In the genomic region with DNA sequence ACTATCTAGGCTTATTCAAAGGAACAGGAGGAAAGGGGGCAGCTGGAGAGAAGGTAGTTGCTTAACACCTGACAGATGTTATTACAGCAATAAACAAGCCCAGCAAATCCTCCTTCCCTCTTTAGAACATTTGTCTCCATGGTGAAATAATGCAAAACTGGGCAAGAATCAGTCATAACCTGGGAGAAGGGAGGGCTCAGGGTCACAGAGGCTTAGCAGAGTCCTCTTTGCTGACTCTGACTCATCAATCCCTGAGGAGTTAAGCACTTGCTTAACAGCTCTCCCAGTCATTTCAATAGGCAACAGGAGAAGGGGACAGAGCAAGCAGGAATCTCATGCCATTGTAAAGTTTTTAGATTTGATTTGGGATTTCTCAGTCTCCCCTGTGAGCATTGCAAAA, we compare ENCODE assay signal across 10 cellular contexts.
DNase-seq lines count a peak whose midpoint lies in the region; ATAC-seq and FAIRE-seq lines count a peak whose summit lies in the region.
"Had no signal": no experiment of that assay in that cellular context is flagged by ENCODE, and none has a peak within 500 bp of the region (broad histone marks: within the 10 kb centered on the region; RNA-seq: fewer than 3 reads in every experiment).

No MANE protein-coding gene starts in this region.

- no peak for FAIRE-seq in urothelium cell line (lab: Jason Lieb, UNC)
- FAIRE-seq: A204.1 had no signal

- no peak overlapping the region for H3K4me3 Mint-ChIP-seq in stimulated activated naive B cell treated with anti-CD40 and anti-IgM and Interleukin-4, amounts not matched to agents 10 μg/mL and 1 μg/mL and 100 μg/mL, for 72 hours
- H3K4me3 Mint-ChIP-seq in activated CD4-positive, alpha-beta T cell treated with anti-CD3 and anti-CD28 coated beads for 36 hours, result no peak overlapping the region
- H3K4me3 Mint-ChIP-seq: activated naive CD8-positive, alpha-beta T cell treated with anti-CD3 and anti-CD28 coated beads, Interleukin-2, amount 10 ng/mL, durations not matched to agents 7 days and 5 days had no signal

- POLR2A ChIA-PET in activated CD4-positive, alpha-beta T cell treated with anti-CD3 and anti-CD28 coated beads for 36 hours (lab: Charles Lee), result no interaction called here

- CTCF ChIA-PET in activated CD4-positive, alpha-beta T cell treated with anti-CD3 and anti-CD28 coated beads for 36 hours (lab: Charles Lee), result interaction anchor here (1.4 kb wide), 1 partner anchor 10 kb away, joined by 3 read pairs; no protein-coding TSS in a partner anchor

- H3K4me1 Mint-ChIP-seq in stimulated activated naive B cell treated with anti-CD40 and anti-IgM and Interleukin-4, amounts not matched to agents 10 μg/mL and 1 μg/mL and 100 μg/mL, for 72 hours, result no peaks in the 10 kb centered on the region
- no peaks in the 10 kb centered on the region for H3K4me1 Mint-ChIP-seq in activated CD4-positive, alpha-beta T cell treated with anti-CD3 and anti-CD28 coated beads for 36 hours
- H3K4me1 Mint-ChIP-seq: activated naive CD8-positive, alpha-beta T cell treated with anti-CD3 and anti-CD28 coated beads, Interleukin-2, amount 10 ng/mL, durations not matched to agents 7 days and 5 days had no signal

- intact Hi-C loops in activated CD4-positive, alpha-beta T cell treated with anti-CD3 and anti-CD28 coated beads for 36 hours (cut with DNase I, micrococcal nuclease), result no loop called here

- no peak for ATAC-seq in stimulated activated naive B cell treated with anti-CD40 and anti-IgM and Interleukin-4, amounts not matched to agents 10 μg/mL and 1 μg/mL and 100 μg/mL, for 72 hours (replicated peaks)
- ATAC-seq in activated CD4-positive, alpha-beta T cell treated with anti-CD3 and anti-CD28 coated beads for 36 hours, result no peak

- no peaks in the 10 kb centered on the region for H3K36me3 Mint-ChIP-seq in stimulated activated naive B cell treated with anti-CD40 and anti-IgM and Interleukin-4, amounts not matched to agents 10 μg/mL and 1 μg/mL and 100 μg/mL, for 72 hours
- no peaks in the 10 kb centered on the region for H3K36me3 Mint-ChIP-seq in activated CD4-positive, alpha-beta T cell treated with anti-CD3 and anti-CD28 coated beads for 36 hours (ENCODE audit: low read depth)
- H3K36me3 Mint-ChIP-seq: activated naive CD8-positive, alpha-beta T cell treated with anti-CD3 and anti-CD28 coated beads, Interleukin-2, amount 10 ng/mL, durations not matched to agents 7 days and 5 days had no signal

- DNase-seq in NCI-H1694 treated with DMSO at 0.1 percent for 48 hours (lab: John Stamatoyannopoulos, UW), result peak; percentile 4
- no peak for DNase-seq in NCI-H1694 (lab: John Stamatoyannopoulos, UW)
- peak; percentile 56 for DNase-seq in astrocyte of the hippocampus (ENCODE audit: low read depth, low spot score)
- DNase-seq in iPS-NIHi7 (ENCODE audit: extremely low spot score), result peak; percentile 73
- peak; percentile 31 for DNase-seq in urothelium cell line (ENCODE audit: low spot score)
- no peak for DNase-seq in occipital lobe (lab: John Stamatoyannopoulos, UW)
- DNase-seq in stimulated activated naive B cell treated with anti-CD40 and anti-IgM and Interleukin-4, amounts not matched to agents 10 μg/mL and 1 μg/mL and 100 μg/mL, for 72 hours, result no peak
- no peak for DNase-seq in activated CD4-positive, alpha-beta T cell treated with anti-CD3 and anti-CD28 coated beads for 36 hours
- DNase-seq: activated naive CD8-positive, alpha-beta T cell treated with anti-CD3 and anti-CD28 coated beads, Interleukin-2, amount 10 ng/mL, durations not matched to agents 7 days and 5 days had no signal

- H3K27me3 Mint-ChIP-seq in stimulated activated naive B cell treated with anti-CD40 and anti-IgM and Interleukin-4, amounts not matched to agents 10 μg/mL and 1 μg/mL and 100 μg/mL, for 72 hours, result no peaks in the 10 kb centered on the region
- no peaks in the 10 kb centered on the region for H3K27me3 Mint-ChIP-seq in activated CD4-positive, alpha-beta T cell treated with anti-CD3 and anti-CD28 coated beads for 36 hours
- H3K27me3 Mint-ChIP-seq: activated naive CD8-positive, alpha-beta T cell treated with anti-CD3 and anti-CD28 coated beads, Interleukin-2, amount 10 ng/mL, durations not matched to agents 7 days and 5 days had no signal

- no peaks in the 10 kb centered on the region for H3K9me3 Mint-ChIP-seq in stimulated activated naive B cell treated with anti-CD40 and anti-IgM and Interleukin-4, amounts not matched to agents 10 μg/mL and 1 μg/mL and 100 μg/mL, for 72 hours
- H3K9me3 Mint-ChIP-seq in activated CD4-positive, alpha-beta T cell treated with anti-CD3 and anti-CD28 coated beads for 36 hours (ENCODE audit: low read depth), result no peaks in the 10 kb centered on the region
- H3K9me3 Mint-ChIP-seq: activated naive CD8-positive, alpha-beta T cell treated with anti-CD3 and anti-CD28 coated beads, Interleukin-2, amount 10 ng/mL, durations not matched to agents 7 days and 5 days had no signal

- H3K27ac Mint-ChIP-seq in stimulated activated naive B cell treated with anti-CD40 and anti-IgM and Interleukin-4, amounts not matched to agents 10 μg/mL and 1 μg/mL and 100 μg/mL, for 72 hours, result no peak overlapping the region
- no peak overlapping the region for H3K27ac Mint-ChIP-seq in activated CD4-positive, alpha-beta T cell treated with anti-CD3 and anti-CD28 coated beads for 36 hours
- H3K27ac Mint-ChIP-seq: activated naive CD8-positive, alpha-beta T cell treated with anti-CD3 and anti-CD28 coated beads, Interleukin-2, amount 10 ng/mL, durations not matched to agents 7 days and 5 days had no signal

Comparison
In these comparisons a context has a peak if more than half of its experiments do, and no peak if none do; other contexts are left out.
1. DNase-seq: peak in NCI-H1694 treated with DMSO at 0.1 percent for 48 hours (single experiment), astrocyte of the hippocampus (single experiment), iPS-NIHi7 (single experiment) and urothelium cell line (single experiment); none in NCI-H1694 (single experiment), occipital lobe (single experiment), stimulated activated naive B cell treated with anti-CD40 and anti-IgM and Interleukin-4, amounts not matched to agents 10 μg/mL and 1 μg/mL and 100 μg/mL, for 72 hours (single experiment) and activated CD4-positive, alpha-beta T cell treated with anti-CD3 and anti-CD28 coated beads for 36 hours (single experiment).